ENCODE assay signal across 1 cellular context in the genomic region with DNA sequence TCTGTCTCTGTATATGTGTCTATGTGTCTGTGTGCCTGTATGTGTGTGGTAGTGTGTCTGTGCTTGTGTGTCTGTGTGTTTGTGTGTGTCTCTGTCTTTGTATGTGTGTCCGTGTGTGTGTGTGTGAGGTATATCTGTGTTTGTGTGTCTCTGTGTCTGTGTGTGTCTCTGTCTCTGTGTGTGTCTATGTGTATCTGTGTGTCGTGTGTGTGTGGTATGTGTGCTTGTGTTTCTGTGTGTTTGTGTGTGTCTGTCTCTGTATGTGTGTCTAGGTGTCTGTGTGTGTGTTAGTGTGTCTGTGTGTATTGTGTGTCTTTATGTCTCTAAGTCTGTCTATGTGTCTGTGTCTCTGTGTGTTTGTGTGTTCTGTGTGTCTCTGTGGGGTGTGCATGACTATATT.
TF ChIP-seq lines count a peak whose summit lies in the region.

No MANE protein-coding gene starts in this region.

TF ChIP-seq in GM12878, 131 proteins besides CTCF, POLR2A, EP300 and RAD21 (continues in another document):
- TF ChIP-seq ZNF384 (IDR thresholded peaks at IDR 0.05; ENCODE audit: borderline replicate concordance, low read depth, low read length) (no peak), SMAD1 (IDR thresholded peaks at IDR 0.05; ENCODE audit: low read depth, partially characterized antibody) (no peak), LARP7 (IDR thresholded peaks at IDR 0.05) (no peak), IRF4 (IDR thresholded peaks at IDR 0.05; ENCODE audit: low read depth, low read length) (no peak), CHD1 (IDR thresholded peaks at IDR 0.05; ENCODE audit: low read depth, low read length) (no peak), BMI1 (IDR thresholded peaks at IDR 0.05; ENCODE audit: borderline replicate concordance) (peak; percentile 24; the same call in 1 of the 2 replicates), MYC (IDR thresholded peaks at IDR 0.05; ENCODE audit: insufficient read depth, insufficient read length, insufficient replicate concordance, low read length, severe bottlenecking) (no peak), DPF2 (IDR thresholded peaks at IDR 0.05) (no peak), HDAC2 (IDR thresholded peaks at IDR 0.05) (no peak), BCL11A (IDR thresholded peaks at IDR 0.05; ENCODE audit: low read depth, low read length) (no peak), SREBF1 (IDR thresholded peaks at IDR 0.05; ENCODE audit: low read length) (no peak), ZNF217 (IDR thresholded peaks at IDR 0.05) (no peak), STAT1 (conservative IDR thresholded peaks at IDR 0.05) (no peak), IKZF1 (conservative IDR thresholded peaks at IDR 0.05) (no peak), YBX1 (IDR thresholded peaks at IDR 0.05) (0 out of 2 replicates have a peak, but pooled peaks have one; percentile 32), KAT2A (conservative IDR thresholded peaks at IDR 0.05; ENCODE audit: control insufficient read depth, low read depth, low read length) (no peak), E2F4 (IDR thresholded peaks at IDR 0.05; ENCODE audit: low read depth, low read length) (no peak), MEF2B (IDR thresholded peaks at IDR 0.05; ENCODE audit: partially characterized antibody, poor library complexity, severe bottlenecking) (no peak), E4F1 (IDR thresholded peaks at IDR 0.05; ENCODE audit: borderline replicate concordance, partially characterized antibody) (peak; percentile 7), HDAC6 (IDR thresholded peaks at IDR 0.05; ENCODE audit: unreplicated experiment) (no peak), RCOR1 (conservative IDR thresholded peaks at IDR 0.05; ENCODE audit: low read depth, low read length) (no peak), TCF12 (IDR thresholded peaks at IDR 0.05; ENCODE audit: low read depth, low read length) (no peak), NBN (IDR thresholded peaks at IDR 0.05) (peak; percentile 97), CHD4 (IDR thresholded peaks at IDR 0.05) (no peak), MTA2 (IDR thresholded peaks at IDR 0.05; ENCODE audit: low read depth) (0 out of 2 replicates have a peak, but pooled peaks have one; percentile 38), TAF1 (IDR thresholded peaks at IDR 0.05; ENCODE audit: borderline replicate concordance, low read depth, low read length) (no peak), ZSCAN29 (IDR thresholded peaks at IDR 0.05) (no peak), SUZ12 (IDR thresholded peaks at IDR 0.05; ENCODE audit: unreplicated experiment) (no peak), PAX8 (IDR thresholded peaks at IDR 0.05) (no peak), TCF7 (IDR thresholded peaks at IDR 0.05; ENCODE audit: borderline replicate concordance) (no peak), SUPT20H (IDR thresholded peaks at IDR 0.05; ENCODE audit: borderline replicate concordance, control insufficient read depth, low read depth, low read length) (no peak), ATF3 (IDR thresholded peaks at IDR 0.05; ENCODE audit: borderline replicate concordance, extremely low read depth, low read depth, low read length) (no peak), IKZF2 (IDR thresholded peaks at IDR 0.05) (0 out of 4 replicates have a peak, but pooled peaks of 1 of the 2 experiments have one; percentile 19), MEF2A (IDR thresholded peaks at IDR 0.05; ENCODE audit: insufficient read depth, low read depth, low read length) (no peak), ESRRA (IDR thresholded peaks at IDR 0.05; ENCODE audit: low read length) (no peak)
- TF ChIP-seq, protein P1, sequence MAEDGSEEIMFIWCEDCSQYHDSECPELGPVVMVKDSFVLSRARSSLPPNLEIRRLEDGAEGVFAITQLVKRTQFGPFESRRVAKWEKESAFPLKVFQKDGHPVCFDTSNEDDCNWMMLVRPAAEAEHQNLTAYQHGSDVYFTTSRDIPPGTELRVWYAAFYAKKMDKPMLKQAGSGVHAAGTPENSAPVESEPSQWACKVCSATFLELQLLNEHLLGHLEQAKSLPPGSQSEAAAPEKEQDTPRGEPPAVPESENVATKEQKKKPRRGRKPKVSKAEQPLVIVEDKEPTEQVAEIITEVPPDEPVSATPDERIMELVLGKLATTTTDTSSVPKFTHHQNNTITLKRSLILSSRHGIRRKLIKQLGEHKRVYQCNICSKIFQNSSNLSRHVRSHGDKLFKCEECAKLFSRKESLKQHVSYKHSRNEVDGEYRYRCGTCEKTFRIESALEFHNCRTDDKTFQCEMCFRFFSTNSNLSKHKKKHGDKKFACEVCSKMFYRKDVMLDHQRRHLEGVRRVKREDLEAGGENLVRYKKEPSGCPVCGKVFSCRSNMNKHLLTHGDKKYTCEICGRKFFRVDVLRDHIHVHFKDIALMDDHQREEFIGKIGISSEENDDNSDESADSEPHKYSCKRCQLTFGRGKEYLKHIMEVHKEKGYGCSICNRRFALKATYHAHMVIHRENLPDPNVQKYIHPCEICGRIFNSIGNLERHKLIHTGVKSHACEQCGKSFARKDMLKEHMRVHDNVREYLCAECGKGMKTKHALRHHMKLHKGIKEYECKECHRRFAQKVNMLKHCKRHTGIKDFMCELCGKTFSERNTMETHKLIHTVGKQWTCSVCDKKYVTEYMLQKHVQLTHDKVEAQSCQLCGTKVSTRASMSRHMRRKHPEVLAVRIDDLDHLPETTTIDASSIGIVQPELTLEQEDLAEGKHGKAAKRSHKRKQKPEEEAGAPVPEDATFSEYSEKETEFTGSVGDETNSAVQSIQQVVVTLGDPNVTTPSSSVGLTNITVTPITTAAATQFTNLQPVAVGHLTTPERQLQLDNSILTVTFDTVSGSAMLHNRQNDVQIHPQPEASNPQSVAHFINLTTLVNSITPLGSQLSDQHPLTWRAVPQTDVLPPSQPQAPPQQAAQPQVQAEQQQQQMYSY (CRISPR knock-in tag; IDR thresholded peaks at IDR 0.05), result no peak
- TF ChIP-seq, protein P2, sequence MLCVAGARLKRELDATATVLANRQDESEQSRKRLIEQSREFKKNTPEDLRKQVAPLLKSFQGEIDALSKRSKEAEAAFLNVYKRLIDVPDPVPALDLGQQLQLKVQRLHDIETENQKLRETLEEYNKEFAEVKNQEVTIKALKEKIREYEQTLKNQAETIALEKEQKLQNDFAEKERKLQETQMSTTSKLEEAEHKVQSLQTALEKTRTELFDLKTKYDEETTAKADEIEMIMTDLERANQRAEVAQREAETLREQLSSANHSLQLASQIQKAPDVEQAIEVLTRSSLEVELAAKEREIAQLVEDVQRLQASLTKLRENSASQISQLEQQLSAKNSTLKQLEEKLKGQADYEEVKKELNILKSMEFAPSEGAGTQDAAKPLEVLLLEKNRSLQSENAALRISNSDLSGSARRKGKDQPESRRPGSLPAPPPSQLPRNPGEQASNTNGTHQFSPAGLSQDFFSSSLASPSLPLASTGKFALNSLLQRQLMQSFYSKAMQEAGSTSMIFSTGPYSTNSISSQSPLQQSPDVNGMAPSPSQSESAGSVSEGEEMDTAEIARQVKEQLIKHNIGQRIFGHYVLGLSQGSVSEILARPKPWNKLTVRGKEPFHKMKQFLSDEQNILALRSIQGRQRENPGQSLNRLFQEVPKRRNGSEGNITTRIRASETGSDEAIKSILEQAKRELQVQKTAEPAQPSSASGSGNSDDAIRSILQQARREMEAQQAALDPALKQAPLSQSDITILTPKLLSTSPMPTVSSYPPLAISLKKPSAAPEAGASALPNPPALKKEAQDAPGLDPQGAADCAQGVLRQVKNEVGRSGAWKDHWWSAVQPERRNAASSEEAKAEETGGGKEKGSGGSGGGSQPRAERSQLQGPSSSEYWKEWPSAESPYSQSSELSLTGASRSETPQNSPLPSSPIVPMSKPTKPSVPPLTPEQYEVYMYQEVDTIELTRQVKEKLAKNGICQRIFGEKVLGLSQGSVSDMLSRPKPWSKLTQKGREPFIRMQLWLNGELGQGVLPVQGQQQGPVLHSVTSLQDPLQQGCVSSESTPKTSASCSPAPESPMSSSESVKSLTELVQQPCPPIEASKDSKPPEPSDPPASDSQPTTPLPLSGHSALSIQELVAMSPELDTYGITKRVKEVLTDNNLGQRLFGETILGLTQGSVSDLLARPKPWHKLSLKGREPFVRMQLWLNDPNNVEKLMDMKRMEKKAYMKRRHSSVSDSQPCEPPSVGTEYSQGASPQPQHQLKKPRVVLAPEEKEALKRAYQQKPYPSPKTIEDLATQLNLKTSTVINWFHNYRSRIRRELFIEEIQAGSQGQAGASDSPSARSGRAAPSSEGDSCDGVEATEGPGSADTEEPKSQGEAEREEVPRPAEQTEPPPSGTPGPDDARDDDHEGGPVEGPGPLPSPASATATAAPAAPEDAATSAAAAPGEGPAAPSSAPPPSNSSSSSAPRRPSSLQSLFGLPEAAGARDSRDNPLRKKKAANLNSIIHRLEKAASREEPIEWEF (IDR thresholded peaks at IDR 0.05; ENCODE audit: insufficient replicate concordance, low read depth, low read length), result no peak
- TF ChIP-seq, protein P3, sequence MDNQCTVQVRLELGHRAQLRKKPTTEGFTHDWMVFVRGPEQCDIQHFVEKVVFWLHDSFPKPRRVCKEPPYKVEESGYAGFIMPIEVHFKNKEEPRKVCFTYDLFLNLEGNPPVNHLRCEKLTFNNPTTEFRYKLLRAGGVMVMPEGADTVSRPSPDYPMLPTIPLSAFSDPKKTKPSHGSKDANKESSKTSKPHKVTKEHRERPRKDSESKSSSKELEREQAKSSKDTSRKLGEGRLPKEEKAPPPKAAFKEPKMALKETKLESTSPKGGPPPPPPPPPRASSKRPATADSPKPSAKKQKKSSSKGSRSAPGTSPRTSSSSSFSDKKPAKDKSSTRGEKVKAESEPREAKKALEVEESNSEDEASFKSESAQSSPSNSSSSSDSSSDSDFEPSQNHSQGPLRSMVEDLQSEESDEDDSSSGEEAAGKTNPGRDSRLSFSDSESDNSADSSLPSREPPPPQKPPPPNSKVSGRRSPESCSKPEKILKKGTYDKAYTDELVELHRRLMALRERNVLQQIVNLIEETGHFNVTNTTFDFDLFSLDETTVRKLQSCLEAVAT (IDR thresholded peaks at IDR 0.05), result peak; percentile 90
- TF ChIP-seq, protein P4, sequence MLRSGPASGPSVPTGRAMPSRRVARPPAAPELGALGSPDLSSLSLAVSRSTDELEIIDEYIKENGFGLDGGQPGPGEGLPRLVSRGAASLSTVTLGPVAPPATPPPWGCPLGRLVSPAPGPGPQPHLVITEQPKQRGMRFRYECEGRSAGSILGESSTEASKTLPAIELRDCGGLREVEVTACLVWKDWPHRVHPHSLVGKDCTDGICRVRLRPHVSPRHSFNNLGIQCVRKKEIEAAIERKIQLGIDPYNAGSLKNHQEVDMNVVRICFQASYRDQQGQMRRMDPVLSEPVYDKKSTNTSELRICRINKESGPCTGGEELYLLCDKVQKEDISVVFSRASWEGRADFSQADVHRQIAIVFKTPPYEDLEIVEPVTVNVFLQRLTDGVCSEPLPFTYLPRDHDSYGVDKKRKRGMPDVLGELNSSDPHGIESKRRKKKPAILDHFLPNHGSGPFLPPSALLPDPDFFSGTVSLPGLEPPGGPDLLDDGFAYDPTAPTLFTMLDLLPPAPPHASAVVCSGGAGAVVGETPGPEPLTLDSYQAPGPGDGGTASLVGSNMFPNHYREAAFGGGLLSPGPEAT (IDR thresholded peaks at IDR 0.05; ENCODE audit: low read depth), result peak; percentile 79; the same call in 1 of the 2 replicates
- TF ChIP-seq, protein P5, sequence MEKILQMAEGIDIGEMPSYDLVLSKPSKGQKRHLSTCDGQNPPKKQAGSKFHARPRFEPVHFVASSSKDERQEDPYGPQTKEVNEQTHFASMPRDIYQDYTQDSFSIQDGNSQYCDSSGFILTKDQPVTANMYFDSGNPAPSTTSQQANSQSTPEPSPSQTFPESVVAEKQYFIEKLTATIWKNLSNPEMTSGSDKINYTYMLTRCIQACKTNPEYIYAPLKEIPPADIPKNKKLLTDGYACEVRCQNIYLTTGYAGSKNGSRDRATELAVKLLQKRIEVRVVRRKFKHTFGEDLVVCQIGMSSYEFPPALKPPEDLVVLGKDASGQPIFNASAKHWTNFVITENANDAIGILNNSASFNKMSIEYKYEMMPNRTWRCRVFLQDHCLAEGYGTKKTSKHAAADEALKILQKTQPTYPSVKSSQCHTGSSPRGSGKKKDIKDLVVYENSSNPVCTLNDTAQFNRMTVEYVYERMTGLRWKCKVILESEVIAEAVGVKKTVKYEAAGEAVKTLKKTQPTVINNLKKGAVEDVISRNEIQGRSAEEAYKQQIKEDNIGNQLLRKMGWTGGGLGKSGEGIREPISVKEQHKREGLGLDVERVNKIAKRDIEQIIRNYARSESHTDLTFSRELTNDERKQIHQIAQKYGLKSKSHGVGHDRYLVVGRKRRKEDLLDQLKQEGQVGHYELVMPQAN (conservative IDR thresholded peaks at IDR 0.05), result no peak
